ENCODE assay signal across 11 cellular contexts in genomic region chr2:239990966-239991365, GRCh38. TPM values are rescaled to one million over a fixed set of nuclear protein-coding genes. Genes with fewer than 3 reads are reported as not detected.
"Had no signal": no experiment of that assay in that cellular context is flagged by ENCODE, and none has a peak within 500 bp of the region (broad histone marks: within the 10 kb centered on the region; RNA-seq: fewer than 3 reads in every experiment).

No MANE protein-coding gene starts in this region.

- H3K9me3 Mint-ChIP-seq: neural crest cell had no signal

- H3K9me3 ChIP-seq: body of pancreas, esophagus squamous epithelium had no signal

- H3K27me3 ChIP-seq: body of pancreas, esophagus squamous epithelium, foreskin keratinocyte, left lung had no signal

- H3K4me1 Mint-ChIP-seq: neural crest cell had no signal

- H3K4me3 Mint-ChIP-seq: neural crest cell had no signal

- H3K27ac ChIP-seq: body of pancreas, esophagus squamous epithelium, foreskin keratinocyte, left lung, parathyroid adenoma had no signal

- H3K4me1 ChIP-seq: body of pancreas, esophagus squamous epithelium, foreskin keratinocyte, left lung, parathyroid adenoma had no signal

- H3K4me3 ChIP-seq: body of pancreas, esophagus squamous epithelium, left lung, smooth muscle cell had no signal

- DNase-seq: activated CD8-positive, alpha-beta memory T cell treated with anti-CD3 and anti-CD28 coated beads for 24 hours; activated naive CD4-positive, alpha-beta T cell treated with anti-CD3 and anti-CD28 coated beads, Interleukin-2, amount 50 U/mL, for 16 hours; esophagus squamous epithelium; left lung had no signal

RNA-seq across cellular contexts. Expression of gene OR6B2, which starts 39.3 kb away (rescaled TPM):
- total RNA-seq: body of pancreas, dermis blood vessel endothelial cell, esophagus squamous epithelium, foreskin keratinocyte, left lung, neural crest cell, SK-MEL-5, smooth muscle cell had no signal
